In genomic region chr3:184289426-184289938, GRCh38 we compare ENCODE assay signal across 9 cellular contexts. TPM values are rescaled to one million over a fixed set of nuclear protein-coding genes. Genes with fewer than 3 reads are reported as not detected.
DNase-seq lines count a peak whose midpoint lies in the region; ATAC-seq, FAIRE-seq and TF ChIP-seq lines count a peak whose summit lies in the region.
"Had no signal": no experiment of that assay in that cellular context is flagged by ENCODE, and none has a peak within 500 bp of the region (broad histone marks: within the 10 kb centered on the region; RNA-seq: fewer than 3 reads in every experiment).

No MANE protein-coding gene starts in this region.

- in situ Hi-C loops in IMR-90 (cut with MboI; ENCODE audit: low sequenced_read_pairs), result loop anchor here (10.0 kb wide), 1 partner anchor 395 kb away; no protein-coding TSS in a partner anchor

- H3K4me2 ChIP-seq in IMR-90 (ENCODE audit: low read depth, low read length) (no peak overlapping the region), OCI-LY3 (ENCODE audit: low read length) (peak overlapping the region; percentile 72)

- H3K4me3 Mint-ChIP-seq in neural crest cell, result no peak overlapping the region
- no peak overlapping the region for H3K4me3 Mint-ChIP-seq in type B pancreatic cell

- H2BK15ac ChIP-seq in IMR-90 (ENCODE audit: low read depth, low read length), result no peak overlapping the region

- DNase-seq in D721Med (ENCODE audit: insufficient read length, low spot score) (peak; percentile 76), IMR-90 (peak; percentile 38), activated T-cell treated with anti-CD3 and anti-CD28 coated beads for 4 hours (peak; percentile 63), esophagus squamous epithelium (lab: John Stamatoyannopoulos, UW) (no peak), neural crest cell (ENCODE audit: low read depth, low spot score) (peak; percentile 56), type B pancreatic cell (ENCODE audit: extremely low spot score, unreplicated experiment) (no peak)

- H2BK120ac ChIP-seq in IMR-90 (ENCODE audit: low read depth, low read length), result no peak overlapping the region

- no peak overlapping the region for H3K27ac Mint-ChIP-seq in neural crest cell (ENCODE audit: unreplicated experiment)
- no peak overlapping the region for H3K27ac Mint-ChIP-seq in type B pancreatic cell
- H3K27ac Mint-ChIP-seq: IgD-negative memory B cell had no signal

- TF ChIP-seq POLR2A in IMR-90 (IDR thresholded peaks at IDR 0.05; ENCODE audit: low read depth, low read length), result no peak
- TF ChIP-seq POLR2A in esophagus squamous epithelium (IDR thresholded peaks at IDR 0.05), result no peak

- H3K79me2 ChIP-seq in OCI-LY3 (ENCODE audit: low read length), result no peaks in the 10 kb centered on the region

- H3K4ac ChIP-seq in IMR-90 (ENCODE audit: low read depth, low read length), result no peak overlapping the region

- FAIRE-seq in D721Med (lab: Jason Lieb, UNC), result no peak

- POLR2A ChIA-PET in IMR-90 (lab: Charles Lee; ENCODE audit: unreplicated experiment), result no interaction called here

- H3K9me3 ChIP-seq in IMR-90 (ENCODE audit: control insufficient read depth, insufficient read depth, low read length), result no peaks in the 10 kb centered on the region
- no peaks in the 10 kb centered on the region for H3K9me3 ChIP-seq in OCI-LY3 (ENCODE audit: insufficient read depth, low read length)
- H3K9me3 ChIP-seq in esophagus squamous epithelium, result no peaks in the 10 kb centered on the region

- TF ChIP-seq RAD21 in IMR-90 (IDR thresholded peaks at IDR 0.05; ENCODE audit: low read length), result peak; percentile 82

- CTCF ChIA-PET in IMR-90 (lab: Yijun Ruan, JAX), result interaction anchor here (0.6 to 1.1 kb wide), 4 partner anchors 10 to 72 kb away, joined by 3 read pairs; partner anchors contain the start of genes CLCN2 and POLR2H

- no peak overlapping the region for H3K23ac ChIP-seq in IMR-90 (ENCODE audit: low read depth, low read length)

- H3K27ac ChIP-seq in IMR-90 (ENCODE audit: insufficient read depth, low read length) (no peak overlapping the region), OCI-LY3 (ENCODE audit: low read length) (no peak overlapping the region), esophagus squamous epithelium (no peak overlapping the region)

- peaks cover 40% of the 10 kb centered on the region for H3K27me3 Mint-ChIP-seq in neural crest cell (ENCODE audit: low read depth)
- H3K27me3 Mint-ChIP-seq in type B pancreatic cell, result peaks cover 62% of the 10 kb centered on the region

- no peak overlapping the region for H4K91ac ChIP-seq in IMR-90 (ENCODE audit: insufficient read depth, low read depth, low read length)

- no peak overlapping the region for H4K5ac ChIP-seq in IMR-90 (ENCODE audit: low read depth, low read length)

- intact Hi-C loops in IMR-90 (cut with micrococcal nuclease) (loop anchor here (1.0 to 5.0 kb wide), 3 partner anchors 62 to 394 kb away; partner anchors contain the start of gene VWA5B2), esophagus squamous epithelium (cut with DNase I) (loop anchor here (10.0 kb wide), 1 partner anchor 395 kb away; no protein-coding TSS in a partner anchor)

- no peak overlapping the region for H2AK5ac ChIP-seq in IMR-90 (ENCODE audit: low read depth, low read length)

- H3K79me1 ChIP-seq in IMR-90 (ENCODE audit: low read depth in 1 of 2, low read length in 2 of 2), result no peaks in the 10 kb centered on the region

- H3K18ac ChIP-seq in IMR-90 (ENCODE audit: low read depth, low read length), result no peak overlapping the region

- H3K4me1 Mint-ChIP-seq in neural crest cell, result peaks cover 6% of the 10 kb centered on the region
- H3K4me1 Mint-ChIP-seq in type B pancreatic cell (ENCODE audit: unreplicated experiment), result peaks cover 5% of the 10 kb centered on the region

- no peaks in the 10 kb centered on the region for H4K20me1 ChIP-seq in IMR-90 (ENCODE audit: insufficient read depth, low read length)
- H4K20me1 ChIP-seq in OCI-LY3 (ENCODE audit: insufficient read depth, low read length), result no peaks in the 10 kb centered on the region

- H2AK9ac ChIP-seq in IMR-90 (replicated peaks; ENCODE audit: low read depth, low read length, poor library complexity), result no peak overlapping the region

- H3K36me3 ChIP-seq in IMR-90 (ENCODE audit: control insufficient read depth, insufficient read depth, low read length) (no peaks in the 10 kb centered on the region), OCI-LY3 (replicated peaks; ENCODE audit: low read depth, low read length) (no peaks in the 10 kb centered on the region), esophagus squamous epithelium (no peaks in the 10 kb centered on the region)

- dilution Hi-C loops in IMR-90 (cut with HindIII; ENCODE audit: low sequenced_read_pairs, unreplicated experiment), result no loop called here

- H4K8ac ChIP-seq in IMR-90 (ENCODE audit: low read depth in 2 of 2, low read length in 2 of 2), result no peak overlapping the region

- no peaks in the 10 kb centered on the region for H3K9me1 ChIP-seq in IMR-90 (ENCODE audit: insufficient read depth, low read length)

- no peak overlapping the region for H2BK20ac ChIP-seq in IMR-90 (ENCODE audit: low read depth, low read length)

- no peaks in the 10 kb centered on the region for H3K36me3 Mint-ChIP-seq in neural crest cell (ENCODE audit: low read depth)
- H3K36me3 Mint-ChIP-seq in type B pancreatic cell, result no peaks in the 10 kb centered on the region
- H3K36me3 Mint-ChIP-seq: IgD-negative memory B cell had no signal

- H3K4me1 ChIP-seq in IMR-90 (ENCODE audit: control insufficient read depth, insufficient read depth, low read length) (no peaks in the 10 kb centered on the region), OCI-LY3 (ENCODE audit: low read length) (peaks cover 3% of the 10 kb centered on the region), esophagus squamous epithelium (no peaks in the 10 kb centered on the region)

- H3K9ac ChIP-seq in IMR-90 (ENCODE audit: low read depth, low read length), result no peak overlapping the region
- 0 out of 2 replicates have a peak overlapping the region, but pooled peaks have one; percentile 28 for H3K9ac ChIP-seq in OCI-LY3 (ENCODE audit: low read length)

- 18% methylated on average over 2 of the region's 10 CpGs; no CpG with 5 or more reads in 1 of the 2 experiments for WGBS in IMR-90 (ENCODE audit: extremely low coverage in 2 of 2, insufficient read length in 1 of 2), 2 experiments
- 6 to 9% methylated on average over 7 to 10 of the region's 10 CpGs for WGBS in esophagus squamous epithelium, 2 donors

- peaks cover 24% of the 10 kb centered on the region for H3K27me3 ChIP-seq in IMR-90 (ENCODE audit: control insufficient read depth, insufficient read depth, low read length)
- H3K27me3 ChIP-seq in OCI-LY3 (ENCODE audit: low read depth, low read length), result peaks cover 4% of the 10 kb centered on the region
- peaks cover 0 to 24% (median 0%) of the 10 kb centered on the region in 4 donors for H3K27me3 ChIP-seq in esophagus squamous epithelium

- H2BK5ac ChIP-seq in IMR-90 (ENCODE audit: low read depth, low read length, poor library complexity, severe bottlenecking), result no peak overlapping the region

- no peak overlapping the region for H3K4me3 ChIP-seq in IMR-90 (ENCODE audit: insufficient read depth, low read depth, low read length)
- peak overlapping the region; percentile 69 for H3K4me3 ChIP-seq in OCI-LY3 (ENCODE audit: low read length)
- no peak overlapping the region for H3K4me3 ChIP-seq in esophagus squamous epithelium

- H2AFZ ChIP-seq in IMR-90 (replicated peaks; ENCODE audit: low read length, poor library complexity) (peak overlapping the region; percentile 51), OCI-LY3 (ENCODE audit: low read depth, low read length) (peak overlapping the region; percentile 79)

- peak; percentile 75 for TF ChIP-seq CTCF in D721Med (IDR thresholded peaks at IDR 0.05; ENCODE audit: insufficient read depth, missing control alignments)
- TF ChIP-seq CTCF in IMR-90 (conservative IDR thresholded peaks at IDR 0.05; ENCODE audit: low read depth, low read length), result peak; percentile 65
- TF ChIP-seq CTCF in OCI-LY3 (IDR thresholded peaks at IDR 0.05; ENCODE audit: low read depth, low read length), result peak; percentile 97
- TF ChIP-seq CTCF in esophagus squamous epithelium (IDR thresholded peaks at IDR 0.05), result peak; percentile 25 to 63 (median 41)
- peak; percentile 66 for TF ChIP-seq CTCF in neural crest cell (conservative IDR thresholded peaks at IDR 0.05)
- TF ChIP-seq CTCF in type B pancreatic cell (conservative IDR thresholded peaks at IDR 0.05), result peak; percentile 73

- no peak overlapping the region for H3K56ac ChIP-seq in IMR-90 (ENCODE audit: extremely low read depth, insufficient read depth, low read length)

- peak; percentile 79 for ATAC-seq in IMR-90 (ENCODE audit: low read depth)
- no peak for ATAC-seq in GM19035 (IDR thresholded peaks at IDR 0.05; ENCODE audit: unreplicated experiment)

- H3K9me3 Mint-ChIP-seq in neural crest cell, result no peaks in the 10 kb centered on the region
- H3K9me3 Mint-ChIP-seq in type B pancreatic cell, result no peaks in the 10 kb centered on the region
- H3K9me3 Mint-ChIP-seq: IgD-negative memory B cell had no signal

- BruUV-seq in IMR-90 (replicated peaks; lab: Mats Ljungman, UMichigan), result no TSS peak

- no peak overlapping the region for H3K14ac ChIP-seq in IMR-90 (replicated peaks; ENCODE audit: low read depth, low read length)

RNA-seq across cellular contexts. Expression of gene PSMD2, which starts 9.6 kb away (rescaled TPM):
- total RNA-seq in IMR-90 (2012; rRNA removed) (697 and 872 TPM in 2 replicates), esophagus squamous epithelium (100 to 1,000 TPM; 209 to 362 (median 235) TPM), neural crest cell (359 and 378 TPM in 2 replicates), type B pancreatic cell (ENCODE audit: low replicate concordance) (226 and 255 TPM in 2 replicates)
- polyA plus RNA-seq in IMR-90 (2012; rRNA removed), result 474 and 514 TPM in 2 replicates
- polyA plus RNA-seq in IMR-90 (2012; cell fraction: cytosol; rRNA removed), result 246 and 479 TPM in 2 replicates
- polyA plus RNA-seq in IMR-90 (2012; cell fraction: nucleus; rRNA removed; ENCODE audit: low replicate concordance), result 457 and 630 TPM in 2 replicates

RNA-seq across cellular contexts. Expression of gene ECE2, which starts 13.7 kb away (rescaled TPM):
- total RNA-seq in IMR-90 (2012; rRNA removed) (not detected in 2 replicates), esophagus squamous epithelium (not detected), neural crest cell (not detected in 2 replicates), type B pancreatic cell (ENCODE audit: low replicate concordance) (not detected in 2 replicates)
- not detected in 2 replicates for polyA plus RNA-seq in IMR-90 (2012; rRNA removed)
- polyA plus RNA-seq in IMR-90 (2012; cell fraction: cytosol; rRNA removed), result not detected in 2 replicates
- 0.02 TPM in 1 of 2 replicates, not detected in the other for polyA plus RNA-seq in IMR-90 (2012; cell fraction: nucleus; rRNA removed; ENCODE audit: low replicate concordance)
- polyA plus RNA-seq: IgD-negative memory B cell had no signal

RNA-seq across cellular contexts. Expression of gene EIF4G1, which starts 24.9 kb away (rescaled TPM):
- total RNA-seq in IMR-90 (2012; rRNA removed) (225 TPM in 2 replicates), esophagus squamous epithelium (100 to 1,000 TPM; 272 to 462 (median 352) TPM), neural crest cell (520 and 529 TPM in 2 replicates), type B pancreatic cell (ENCODE audit: low replicate concordance) (371 and 432 TPM in 2 replicates)
- 274 and 300 TPM in 2 replicates for polyA plus RNA-seq in IMR-90 (2012; rRNA removed)
- polyA plus RNA-seq in IMR-90 (2012; cell fraction: cytosol; rRNA removed), result 216 and 229 TPM in 2 replicates
- 361 and 453 TPM in 2 replicates for polyA plus RNA-seq in IMR-90 (2012; cell fraction: nucleus; rRNA removed; ENCODE audit: low replicate concordance)

RNA-seq across cellular contexts. Expression of gene CAMK2N2, which starts 28.1 kb away (rescaled TPM):
- not detected in 2 replicates for total RNA-seq in IMR-90 (2012; rRNA removed)
- 0.29 and 0.34 TPM in 2 replicates for polyA plus RNA-seq in IMR-90 (2012; rRNA removed)
- 0.40 and 0.69 TPM in 2 replicates for polyA plus RNA-seq in IMR-90 (2012; cell fraction: cytosol; rRNA removed)
- 0.14 and 0.22 TPM in 2 replicates for polyA plus RNA-seq in IMR-90 (2012; cell fraction: nucleus; rRNA removed; ENCODE audit: low replicate concordance)
- total RNA-seq in esophagus squamous epithelium, result not detected
- 4.7 and 5.6 TPM in 2 replicates for total RNA-seq in neural crest cell
- 1.9 TPM in 2 replicates for total RNA-seq in type B pancreatic cell (ENCODE audit: low replicate concordance)
- polyA plus RNA-seq: IgD-negative memory B cell had no signal

RNA-seq across cellular contexts. Expression of gene EEF1AKMT4, which starts 40.0 kb away (rescaled TPM):
- total RNA-seq in IMR-90 (2012; rRNA removed) (2.8 and 2.9 TPM in 2 replicates), esophagus squamous epithelium (10 to 100 TPM in 2 of 4 donors, 1 to 10 TPM in 2; 8.1 to 13.4 (median 10.3) TPM), neural crest cell (3.4 and 3.9 TPM in 2 replicates), type B pancreatic cell (ENCODE audit: low replicate concordance) (6.4 and 10.2 TPM in 2 replicates)
- polyA plus RNA-seq in IMR-90 (2012; rRNA removed), result 3.6 and 5.3 TPM in 2 replicates
- polyA plus RNA-seq in IMR-90 (2012; cell fraction: cytosol; rRNA removed), result 6.1 and 6.6 TPM in 2 replicates
- polyA plus RNA-seq in IMR-90 (2012; cell fraction: nucleus; rRNA removed; ENCODE audit: low replicate concordance), result 1.2 and 2.0 TPM in 2 replicates

Comparison
In these comparisons a context has a peak if more than half of its experiments do, and no peak if none do; other contexts are left out.
1. DNase-seq: peak in D721Med (single experiment), IMR-90 (single experiment), activated T-cell treated with anti-CD3 and anti-CD28 coated beads for 4 hours (single experiment) and neural crest cell (single experiment); none in esophagus squamous epithelium (single experiment) and type B pancreatic cell (single experiment).
2. CTCF ChIP-seq: peak in every context shown above with its lines; median percentile 97 in OCI-LY3; 75 in D721Med; 73 in type B pancreatic cell; 66 in neural crest cell; 65 in IMR-90; 41 in esophagus squamous epithelium.